In the genomic region with DNA sequence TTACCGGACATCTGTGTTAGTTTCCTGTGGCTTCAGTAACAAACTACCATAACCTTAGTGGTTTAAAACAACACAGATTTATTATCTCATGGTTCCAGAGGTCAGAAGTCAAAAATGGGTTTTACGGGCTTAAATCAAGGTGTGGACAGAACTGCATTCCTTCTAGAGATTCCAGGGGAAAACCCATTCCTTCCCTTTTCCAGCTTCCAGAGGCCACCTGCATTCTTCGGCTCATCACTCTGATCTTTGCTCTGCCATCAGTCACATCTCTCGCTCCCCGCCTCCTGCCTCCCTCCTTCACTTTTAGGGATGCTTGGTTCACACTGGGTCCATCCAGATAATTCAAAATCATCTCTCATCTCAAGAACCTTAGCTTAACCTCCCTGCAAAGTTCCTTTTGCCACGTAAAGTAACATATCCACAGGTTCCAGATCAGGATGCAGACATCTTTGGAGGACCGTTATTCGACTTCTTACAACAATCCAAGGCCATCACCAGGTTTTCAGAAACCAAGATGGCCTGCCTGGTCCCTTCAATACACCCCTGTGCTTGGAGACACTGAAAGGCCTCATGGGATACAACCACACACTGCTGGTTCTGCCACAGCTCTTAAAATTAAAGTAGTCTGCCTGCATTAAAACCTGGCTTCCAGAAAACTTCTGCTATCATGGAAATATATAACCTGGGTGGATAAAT, we compare ENCODE assay signal across 18 cellular contexts.
DNase-seq lines count a peak whose midpoint lies in the region; ATAC-seq and TF ChIP-seq lines count a peak whose summit lies in the region.
"Had no signal": no experiment of that assay in that cellular context is flagged by ENCODE, and none has a peak within 500 bp of the region (broad histone marks: within the 10 kb centered on the region; RNA-seq: fewer than 3 reads in every experiment).

No MANE protein-coding gene starts in this region.

- H3K4me3 Mint-ChIP-seq in GM23338 = no peak overlapping the region
- H3K4me3 Mint-ChIP-seq: B cell; CD4-positive, CD25-positive, alpha-beta regulatory T cell; CD8-positive, alpha-beta T cell; HFFc6 had no signal

- TF ChIP-seq POLR2A in Peyer's patch (IDR thresholded peaks at IDR 0.05) = no peak

- peak overlapping the region; percentile 29; the same call in 1 of the 2 replicates for H2AFZ ChIP-seq in GM23338

- H3K36me3 ChIP-seq in GM23338 (ENCODE audit: insufficient read depth) = no peaks in the 10 kb centered on the region
- H3K36me3 ChIP-seq in Peyer's patch = no peaks in the 10 kb centered on the region
- H3K36me3 ChIP-seq: BLaER1, HAP-1 had no signal

- H3K27ac ChIP-seq in GM23338 (ENCODE audit: low read depth) = no peak overlapping the region
- no peak overlapping the region for H3K27ac ChIP-seq in Peyer's patch
- H3K27ac ChIP-seq: BLaER1, C4-2B had no signal

- H3K4me3 ChIP-seq in GM23338 = no peak overlapping the region
- no peak overlapping the region for H3K4me3 ChIP-seq in Peyer's patch
- H3K4me3 ChIP-seq: BLaER1, HAP-1 had no signal

- peaks cover 6% of the 10 kb centered on the region for H3K27me3 Mint-ChIP-seq in GM23338 (ENCODE audit: insufficient read depth, low read depth, poor library complexity)

- H3K9me2 ChIP-seq in GM23338 (ENCODE audit: insufficient read depth) = no peaks in the 10 kb centered on the region; the same call in 1 of the 2 replicates

- ATAC-seq in GM23338 = no peak
- ATAC-seq: CD8-positive, alpha-beta T cell had no signal

- H3K36me3 Mint-ChIP-seq in GM23338 (ENCODE audit: low read depth) = no peaks in the 10 kb centered on the region
- H3K36me3 Mint-ChIP-seq: CD4-positive, CD25-positive, alpha-beta regulatory T cell; CD8-positive, alpha-beta T cell had no signal

- H3K79me2 ChIP-seq in GM23338 (replicated peaks; ENCODE audit: insufficient read depth) = no peaks in the 10 kb centered on the region

- H3K27me3 ChIP-seq in GM23338 (ENCODE audit: insufficient read depth) (no peaks in the 10 kb centered on the region), Peyer's patch (no peaks in the 10 kb centered on the region)
- H3K27me3 ChIP-seq: BLaER1 had no signal

- peak; percentile 32 for DNase-seq in A172 (ENCODE audit: low spot score)
- peak; percentile 10 for DNase-seq in GM23338 (ENCODE audit: low spot score)
- DNase-seq in islet precursor cell = peak; percentile 53
- no peak for DNase-seq in NCI-H1105 (lab: John Stamatoyannopoulos, UW)
- DNase-seq in Peyer's patch = no peak
- DNase-seq in 8988T = no peak
- DNase-seq: Calu3; CD4-positive, CD25-positive, alpha-beta regulatory T cell; CD8-positive, alpha-beta T cell; DMS53; DMS79 treated with DMSO at 0.1 percent for 48 hours; GF-D8; GOT3; HFFc6 had no signal

- H4K20me1 ChIP-seq in GM23338 (replicated peaks; ENCODE audit: insufficient read depth) = no peaks in the 10 kb centered on the region
- H4K20me1 ChIP-seq: BLaER1 had no signal

- no peak overlapping the region for H3K4me2 ChIP-seq in GM23338
- H3K4me2 ChIP-seq: BLaER1 had no signal

- no peaks in the 10 kb centered on the region for H3K9me3 ChIP-seq in Peyer's patch
- H3K9me3 ChIP-seq: HAP-1 had no signal

- H3K27ac Mint-ChIP-seq in GM23338 = no peak overlapping the region
- H3K27ac Mint-ChIP-seq: B cell; CD4-positive, CD25-positive, alpha-beta regulatory T cell; CD8-positive, alpha-beta T cell; HFFc6 had no signal

- TF ChIP-seq CTCF in GM23338 (conservative IDR thresholded peaks at IDR 0.05; ENCODE audit: low read depth in 2 of 2) (no peak), Peyer's patch (IDR thresholded peaks at IDR 0.05) (no peak)

- H3K4me1 Mint-ChIP-seq in GM23338 = peaks cover 6% of the 10 kb centered on the region
- H3K4me1 Mint-ChIP-seq: B cell; CD4-positive, CD25-positive, alpha-beta regulatory T cell had no signal

- H3K9me3 Mint-ChIP-seq in GM23338 = no peaks in the 10 kb centered on the region; the same call in 2 of the 3 replicates
- H3K9me3 Mint-ChIP-seq: CD8-positive, alpha-beta T cell; HFFc6 had no signal

- H3K4me1 ChIP-seq in GM23338 (ENCODE audit: insufficient read depth) (no peaks in the 10 kb centered on the region; the same call in 1 of the 2 replicates), Peyer's patch (no peaks in the 10 kb centered on the region)
- H3K4me1 ChIP-seq: BLaER1, HAP-1 had no signal

- no peaks in the 10 kb centered on the region for H3F3A ChIP-seq in GM23338 (replicated peaks; ENCODE audit: low read depth)

TF ChIP-seq in GM23338, 12 proteins besides CTCF, POLR2A, EP300 and RAD21:
- TF ChIP-seq, protein P1, sequence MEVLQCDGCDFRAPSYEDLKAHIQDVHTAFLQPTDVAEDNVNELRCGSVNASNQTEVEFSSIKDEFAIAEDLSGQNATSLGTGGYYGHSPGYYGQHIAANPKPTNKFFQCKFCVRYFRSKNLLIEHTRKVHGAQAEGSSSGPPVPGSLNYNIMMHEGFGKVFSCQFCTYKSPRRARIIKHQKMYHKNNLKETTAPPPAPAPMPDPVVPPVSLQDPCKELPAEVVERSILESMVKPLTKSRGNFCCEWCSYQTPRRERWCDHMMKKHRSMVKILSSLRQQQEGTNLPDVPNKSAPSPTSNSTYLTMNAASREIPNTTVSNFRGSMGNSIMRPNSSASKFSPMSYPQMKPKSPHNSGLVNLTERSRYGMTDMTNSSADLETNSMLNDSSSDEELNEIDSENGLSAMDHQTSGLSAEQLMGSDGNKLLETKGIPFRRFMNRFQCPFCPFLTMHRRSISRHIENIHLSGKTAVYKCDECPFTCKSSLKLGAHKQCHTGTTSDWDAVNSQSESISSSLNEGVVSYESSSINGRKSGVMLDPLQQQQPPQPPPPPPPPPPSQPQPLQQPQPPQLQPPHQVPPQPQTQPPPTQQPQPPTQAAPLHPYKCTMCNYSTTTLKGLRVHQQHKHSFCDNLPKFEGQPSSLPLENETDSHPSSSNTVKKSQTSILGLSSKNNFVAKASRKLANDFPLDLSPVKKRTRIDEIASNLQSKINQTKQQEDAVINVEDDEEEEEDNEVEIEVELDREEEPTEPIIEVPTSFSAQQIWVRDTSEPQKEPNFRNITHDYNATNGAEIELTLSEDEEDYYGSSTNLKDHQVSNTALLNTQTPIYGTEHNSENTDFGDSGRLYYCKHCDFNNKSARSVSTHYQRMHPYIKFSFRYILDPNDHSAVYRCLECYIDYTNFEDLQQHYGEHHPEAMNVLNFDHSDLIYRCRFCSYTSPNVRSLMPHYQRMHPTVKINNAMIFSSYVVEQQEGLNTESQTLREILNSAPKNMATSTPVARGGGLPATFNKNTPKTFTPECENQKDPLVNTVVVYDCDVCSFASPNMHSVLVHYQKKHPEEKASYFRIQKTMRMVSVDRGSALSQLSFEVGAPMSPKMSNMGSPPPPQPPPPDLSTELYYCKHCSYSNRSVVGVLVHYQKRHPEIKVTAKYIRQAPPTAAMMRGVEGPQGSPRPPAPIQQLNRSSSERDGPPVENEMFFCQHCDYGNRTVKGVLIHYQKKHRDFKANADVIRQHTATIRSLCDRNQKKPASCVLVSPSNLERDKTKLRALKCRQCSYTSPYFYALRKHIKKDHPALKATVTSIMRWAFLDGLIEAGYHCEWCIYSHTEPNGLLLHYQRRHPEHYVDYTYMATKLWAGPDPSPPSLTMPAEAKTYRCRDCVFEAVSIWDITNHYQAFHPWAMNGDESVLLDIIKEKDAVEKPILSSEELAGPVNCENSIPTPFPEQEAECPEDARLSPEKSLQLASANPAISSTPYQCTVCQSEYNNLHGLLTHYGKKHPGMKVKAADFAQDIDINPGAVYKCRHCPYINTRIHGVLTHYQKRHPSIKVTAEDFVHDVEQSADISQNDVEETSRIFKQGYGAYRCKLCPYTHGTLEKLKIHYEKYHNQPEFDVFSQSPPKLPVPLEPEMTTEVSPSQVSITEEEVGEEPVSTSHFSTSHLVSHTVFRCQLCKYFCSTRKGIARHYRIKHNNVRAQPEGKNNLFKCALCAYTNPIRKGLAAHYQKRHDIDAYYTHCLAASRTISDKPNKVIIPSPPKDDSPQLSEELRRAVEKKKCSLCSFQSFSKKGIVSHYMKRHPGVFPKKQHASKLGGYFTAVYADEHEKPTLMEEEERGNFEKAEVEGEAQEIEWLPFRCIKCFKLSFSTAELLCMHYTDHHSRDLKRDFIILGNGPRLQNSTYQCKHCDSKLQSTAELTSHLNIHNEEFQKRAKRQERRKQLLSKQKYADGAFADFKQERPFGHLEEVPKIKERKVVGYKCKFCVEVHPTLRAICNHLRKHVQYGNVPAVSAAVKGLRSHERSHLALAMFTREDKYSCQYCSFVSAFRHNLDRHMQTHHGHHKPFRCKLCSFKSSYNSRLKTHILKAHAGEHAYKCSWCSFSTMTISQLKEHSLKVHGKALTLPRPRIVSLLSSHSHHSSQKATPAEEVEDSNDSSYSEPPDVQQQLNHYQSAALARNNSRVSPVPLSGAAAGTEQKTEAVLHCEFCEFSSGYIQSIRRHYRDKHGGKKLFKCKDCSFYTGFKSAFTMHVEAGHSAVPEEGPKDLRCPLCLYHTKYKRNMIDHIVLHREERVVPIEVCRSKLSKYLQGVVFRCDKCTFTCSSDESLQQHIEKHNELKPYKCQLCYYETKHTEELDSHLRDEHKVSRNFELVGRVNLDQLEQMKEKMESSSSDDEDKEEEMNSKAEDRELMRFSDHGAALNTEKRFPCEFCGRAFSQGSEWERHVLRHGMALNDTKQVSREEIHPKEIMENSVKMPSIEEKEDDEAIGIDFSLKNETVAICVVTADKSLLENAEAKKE (CRISPR knock-in tag; IDR thresholded peaks at IDR 0.05) = no peak

Comparison
In these comparisons a context has a peak if more than half of its experiments do, and no peak if none do; other contexts are left out.
1. DNase-seq: peak in A172 (single experiment), GM23338 (single experiment) and islet precursor cell (single experiment); none in NCI-H1105 (single experiment), Peyer's patch (0 of 3) and 8988T (single experiment).